In the genomic region with DNA sequence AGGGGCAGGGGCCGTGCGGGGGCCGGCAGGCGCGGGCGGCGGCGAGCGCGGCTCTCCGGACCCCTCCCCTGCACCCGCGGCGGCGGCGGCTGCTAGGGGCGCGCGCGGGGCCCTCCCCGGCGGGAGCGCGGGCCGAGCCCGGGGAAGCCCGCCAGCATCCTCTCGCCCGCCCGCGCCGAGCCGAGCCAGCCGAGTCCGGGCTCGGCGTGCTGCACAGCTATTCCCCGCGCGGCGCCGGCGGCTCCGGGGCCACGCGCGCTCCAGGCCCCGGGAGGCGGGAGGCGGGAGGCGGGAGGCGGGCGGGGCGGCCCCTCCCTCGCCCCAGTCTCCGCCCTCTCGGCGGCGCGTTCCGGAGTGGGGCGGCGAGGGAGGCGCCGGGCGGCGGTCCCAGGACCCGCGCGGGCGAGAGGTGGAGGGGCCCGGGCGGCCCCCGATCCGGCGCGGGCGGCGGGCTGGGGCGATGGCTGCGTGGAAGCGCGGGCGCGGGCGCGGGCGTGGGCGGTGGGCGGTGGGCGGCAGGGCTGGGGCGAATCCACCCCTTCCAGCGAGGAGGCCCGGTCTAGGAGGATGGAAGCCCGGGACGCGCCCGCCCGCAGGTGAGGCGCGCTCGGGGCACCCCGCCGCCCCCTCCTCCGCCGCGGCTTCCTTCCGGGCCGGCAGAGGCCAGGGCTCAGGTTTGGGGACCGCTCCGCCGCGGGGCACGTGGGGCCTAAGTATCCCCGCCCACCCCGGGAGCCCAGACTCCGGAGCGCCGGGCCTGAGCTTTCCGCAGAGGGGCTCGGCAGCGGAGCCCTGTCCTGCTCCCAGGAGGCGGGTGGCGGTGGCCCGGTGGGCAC, we compare ENCODE assay signal across 8 cellular contexts. TPM values are rescaled to one million over a fixed set of nuclear protein-coding genes. Genes with fewer than 3 reads are reported as not detected.
DNase-seq lines count a peak whose midpoint lies in the region; ATAC-seq and TF ChIP-seq lines count a peak whose summit lies in the region.

Gene ADCY3 (minus strand): TSS at position 261 of the 836 bp plus-strand sequence. CDS start 1,250 bp downstream, outside the sequence.

- H3K27me3 Mint-ChIP-seq in endothelial cell (ENCODE audit: unreplicated experiment), result peaks cover 14% of the 10 kb centered on the region

- H3K27ac Mint-ChIP-seq in endothelial cell (ENCODE audit: unreplicated experiment), result peak within 1 kb of the TSS; percentile 92

- ATAC-seq in HG02588 (IDR thresholded peaks at IDR 0.05; ENCODE audit: unreplicated experiment), result peak; percentile 49

- peaks cover 4% of the 10 kb centered on the region for H3K36me3 Mint-ChIP-seq in endothelial cell (ENCODE audit: low read depth, unreplicated experiment)

- peaks cover 32% of the 10 kb centered on the region for H3K4me1 ChIP-seq in mononuclear cell (ENCODE audit: insufficient read depth, low read length)

- peak within 1 kb of the TSS; percentile 34 for H3K4me3 ChIP-seq in mononuclear cell (ENCODE audit: low read length)

- no peaks in the 10 kb centered on the region for H3K9me3 ChIP-seq in mononuclear cell (ENCODE audit: low read depth, low read length)

- peaks cover 22% of the 10 kb centered on the region for H3K4me1 Mint-ChIP-seq in endothelial cell (ENCODE audit: unreplicated experiment)

- TF ChIP-seq CTCF in endothelial cell (IDR thresholded peaks at IDR 0.05; ENCODE audit: unreplicated experiment), result no peak

- DNase-seq in DMS79 treated with DMSO at 0.1 percent for 48 hours (lab: John Stamatoyannopoulos, UW), result peak; percentile 35
- DNase-seq in DMS79 (lab: John Stamatoyannopoulos, UW), result no peak
- peak; percentile 52 for DNase-seq in NCI-H2227 treated with DMSO at 0.1 percent for 48 hours (lab: John Stamatoyannopoulos, UW)
- peak; percentile 84 for DNase-seq in activated CD8-positive, alpha-beta memory T cell treated with anti-CD3 and anti-CD28 coated beads, Interleukin-2, amount 50 U/mL, for 48 hours
- peak; percentile 48 for DNase-seq in endothelial cell (ENCODE audit: low spot score)
- peak; percentile 25 to 63 for DNase-seq in stimulated activated CD8-positive, alpha-beta memory T cell treated with anti-CD3 and anti-CD28 coated beads, Interleukin-7, amount 100 ng/mL, for 4 hours (ENCODE audit: low read depth in 2 of 2)

- H3K4me3 Mint-ChIP-seq in endothelial cell (ENCODE audit: unreplicated experiment), result peak within 1 kb of the TSS; percentile 95

- no peaks in the 10 kb centered on the region for H3K9me3 Mint-ChIP-seq in endothelial cell (ENCODE audit: unreplicated experiment)

- no peaks in the 10 kb centered on the region for H3K27me3 ChIP-seq in mononuclear cell (ENCODE audit: insufficient read depth, low read length)

RNA-seq across cellular contexts. Expression of gene ADCY3, which starts in this region (rescaled TPM):
- total RNA-seq in endothelial cell (ENCODE audit: unreplicated experiment) (88.0 TPM), mononuclear cell (10.7 TPM)
